ENCODE assay signal across 31 cellular contexts in genomic region chr12:40138526-40138925, GRCh38.
"Had no signal": no experiment of that assay in that cellular context is flagged by ENCODE, and none has a peak within 500 bp of the region (broad histone marks: within the 10 kb centered on the region; RNA-seq: fewer than 3 reads in every experiment).

No MANE protein-coding gene starts in this region.

- H3K4me3 Mint-ChIP-seq: activated CD4-positive, alpha-beta memory T cell treated with anti-CD3 and anti-CD28 coated beads for 36 hours; activated CD4-positive, alpha-beta T cell treated with anti-CD3 and anti-CD28 coated beads for 36 hours; activated CD4-positive, alpha-beta T cell treated with anti-CD3 and anti-CD28 coated beads, Interleukin-2, amount 10 ng/mL, durations not matched to agents 7 days and 5 days; activated naive CD4-positive, alpha-beta T cell treated with anti-CD3 and anti-CD28 coated beads for 36 hours; activated T-cell treated with anti-CD3 and anti-CD28 coated beads, Interleukin-2, amount 50 U/mL, for 4 hours; activated T-helper 1 cell treated with anti-CD3 and anti-CD28 coated beads, Interleukin-12 subunit alpha, Interleukin-12 subunit beta, Interleukin-2, Interleukin-4 antibody, amounts not matched to agents 30 ng/mL and 10 ng/mL and 1 ng/mL, durations not matched to agents 14 hours and 24 hours and 36 hours had no signal

- H3K9me3 Mint-ChIP-seq: activated CD4-positive, alpha-beta memory T cell treated with anti-CD3 and anti-CD28 coated beads for 36 hours; activated naive CD4-positive, alpha-beta T cell treated with anti-CD3 and anti-CD28 coated beads for 36 hours; activated T-cell treated with anti-CD3 and anti-CD28 coated beads, Interleukin-2, amount 50 U/mL, for 4 hours; activated T-helper 1 cell treated with anti-CD3 and anti-CD28 coated beads, Interleukin-12 subunit alpha, Interleukin-12 subunit beta, Interleukin-2, Interleukin-4 antibody, amounts not matched to agents 30 ng/mL and 10 ng/mL and 1 ng/mL, durations not matched to agents 14 hours and 24 hours and 36 hours had no signal

- DNase-seq: activated CD4-positive, alpha-beta memory T cell treated with anti-CD3 and anti-CD28 coated beads for 36 hours; activated CD4-positive, alpha-beta T cell treated with anti-CD3 and anti-CD28 coated beads for 36 hours; activated CD4-positive, alpha-beta T cell treated with anti-CD3 and anti-CD28 coated beads, Interleukin-2, amount 10 ng/mL, durations not matched to agents 7 days and 5 days; activated CD8-positive, alpha-beta memory T cell treated with anti-CD3 and anti-CD28 coated beads, Interleukin-2, amount 50 U/mL, for 4 hours; activated gamma-delta T cell treated with Interleukin-2 at 50 U/mL for 16 hours; activated naive CD4-positive, alpha-beta T cell treated with anti-CD3 and anti-CD28 coated beads for 36 hours; activated T-cell treated with anti-CD3 and anti-CD28 coated beads for 4 hours; activated T-cell treated with anti-CD3 and anti-CD28 coated beads, Interleukin-2, amount 50 U/mL, for 4 hours; amniotic stem cell; aorta; brain microvascular endothelial cell; cerebellar nuclear complex; NCI-H1105; NCI-H1417 treated with DMSO at 0.1 percent for 48 hours; NCI-H187 treated with DMSO at 0.1 percent for 48 hours; NCI-H2081; NCI-H2171 treated with DMSO at 0.1 percent for 48 hours; NCI-H226; NCI-H446 treated with DMSO at 0.1 percent for 48 hours; NCI-H524 treated with DMSO at 0.1 percent for 48 hours; PC-3; SIG-M5; SW 1271; T-helper 1 cell; T1000 had no signal

- H3K27ac ChIP-seq: brain microvascular endothelial cell, RWPE1 had no signal

- H3K27ac Mint-ChIP-seq: activated CD4-positive, alpha-beta memory T cell treated with anti-CD3 and anti-CD28 coated beads for 36 hours; activated CD4-positive, alpha-beta T cell treated with anti-CD3 and anti-CD28 coated beads for 36 hours; activated CD4-positive, alpha-beta T cell treated with anti-CD3 and anti-CD28 coated beads, Interleukin-2, amount 10 ng/mL, durations not matched to agents 7 days and 5 days; activated naive CD4-positive, alpha-beta T cell treated with anti-CD3 and anti-CD28 coated beads for 36 hours; activated naive CD4-positive, alpha-beta T cell treated with anti-CD3 and anti-CD28 coated beads, Interleukin-2, amount 50 U/mL, for 72 hours; activated T-helper 1 cell treated with anti-CD3 and anti-CD28 coated beads, Interleukin-12 subunit alpha, Interleukin-12 subunit beta, Interleukin-2, Interleukin-4 antibody, amounts not matched to agents 30 ng/mL and 10 ng/mL and 1 ng/mL, durations not matched to agents 14 hours and 24 hours and 36 hours had no signal

- H3K36me3 ChIP-seq: brain microvascular endothelial cell had no signal

- H3K27me3 ChIP-seq: brain microvascular endothelial cell had no signal

- H3K36me3 Mint-ChIP-seq: activated CD4-positive, alpha-beta memory T cell treated with anti-CD3 and anti-CD28 coated beads for 36 hours; activated naive CD4-positive, alpha-beta T cell treated with anti-CD3 and anti-CD28 coated beads, Interleukin-2, amount 50 U/mL, for 72 hours had no signal

- ATAC-seq: activated CD4-positive, alpha-beta T cell treated with anti-CD3 and anti-CD28 coated beads for 36 hours; activated CD4-positive, CD25-positive, alpha-beta regulatory T cell treated with anti-CD3 and anti-CD28 coated beads, Interleukin-2, amount 50 U/mL, for 24 hours; activated T-cell treated with anti-CD3 and anti-CD28 coated beads, Interleukin-2, amount 50 U/mL, for 4 hours; PC-3; Right ventricle myocardium inferior; SK-N-SH treated with all-trans-retinoic acid at 6 μM for 48 hours had no signal
